In genomic region chr11:14411818-14412217, GRCh38 we compare ENCODE assay signal across 11 cellular contexts. TPM values are rescaled to one million over a fixed set of nuclear protein-coding genes. Genes with fewer than 3 reads are reported as not detected.
DNase-seq lines count a peak whose midpoint lies in the region; ATAC-seq and TF ChIP-seq lines count a peak whose summit lies in the region.
"Had no signal": no experiment of that assay in that cellular context is flagged by ENCODE, and none has a peak within 500 bp of the region (broad histone marks: within the 10 kb centered on the region; RNA-seq: fewer than 3 reads in every experiment).

No MANE protein-coding gene starts in this region.

- H3K9me3 ChIP-seq in mammary epithelial cell (replicated peaks; ENCODE audit: insufficient read depth, low read length) (no peaks in the 10 kb centered on the region), left lung (no peaks in the 10 kb centered on the region)

- peak overlapping the region; percentile 18 for H2AFZ ChIP-seq in mammary epithelial cell (ENCODE audit: low read depth, low read length)

- H3K4me3 ChIP-seq in mammary epithelial cell (replicated peaks in 1 of 3; ENCODE audit: insufficient read depth in 1 of 3, low read depth in 2 of 3, low read length in 3 of 3), result no peak overlapping the region
- no peak overlapping the region for H3K4me3 ChIP-seq in left lung

- dilution Hi-C loops in mammary epithelial cell (cut with HindIII; ENCODE audit: low sequenced_read_pairs), result no loop called here

- CTCF ChIA-PET in mammary epithelial cell (lab: Charles Lee; ENCODE audit: low non-redundant PET), result no interaction called here

- intact Hi-C loops in mammary epithelial cell (cut with micrococcal nuclease), result loop anchor here (2.0 to 10.0 kb wide), 2 partner anchors 75 to 457 kb away; no protein-coding TSS in a partner anchor
- intact Hi-C loops in left lung (cut with DNase I), result no loop called here

- H3K27me3 ChIP-seq in mammary epithelial cell (ENCODE audit: insufficient read depth, low read length), result no peaks in the 10 kb centered on the region
- H3K27me3 ChIP-seq in left lung, result no peaks in the 10 kb centered on the region

- H3K27ac ChIP-seq in mammary epithelial cell (ENCODE audit: insufficient read depth, low read depth, low read length) (peak overlapping the region; percentile 9), left lung (no peak overlapping the region)

- no peak overlapping the region for H3K9ac ChIP-seq in mammary epithelial cell (ENCODE audit: insufficient read depth, low read length)

- peak overlapping the region; percentile 28 for H3K4me2 ChIP-seq in mammary epithelial cell (ENCODE audit: insufficient read depth, low read depth, low read length)

- ATAC-seq in left lung, result peak; percentile 50
- ATAC-seq in HG03521 (IDR thresholded peaks at IDR 0.05; ENCODE audit: unreplicated experiment), result no peak
- no peak for ATAC-seq in HG03280 (IDR thresholded peaks at IDR 0.05; ENCODE audit: unreplicated experiment)
- ATAC-seq in HG03565 (IDR thresholded peaks at IDR 0.05; ENCODE audit: unreplicated experiment), result no peak

- H3K79me2 ChIP-seq in mammary epithelial cell (ENCODE audit: insufficient read depth, low read length), result no peaks in the 10 kb centered on the region

- no TSS peak for BruUV-seq in mammary epithelial cell (replicated peaks; lab: Mats Ljungman, UMichigan)

- H3K36me3 ChIP-seq in mammary epithelial cell (ENCODE audit: insufficient read depth, low read length), result no peaks in the 10 kb centered on the region
- no peaks in the 10 kb centered on the region for H3K36me3 ChIP-seq in left lung

- in situ Hi-C loops in mammary epithelial cell (cut with MboI; ENCODE audit: low sequenced_read_pairs in 2 of 2), result loop anchor here in 1 of 2 donors (10.0 kb wide), 1 partner anchor 107 kb away; no protein-coding TSS in a partner anchor

- DNase-seq in HT1080 (ENCODE audit: low read depth) (peak; percentile 52), mammary epithelial cell (peak; percentile 81), left lung (no peak), T-helper 1 cell (no peak)
- DNase-seq: activated CD4-positive, alpha-beta T cell treated with anti-CD3 and anti-CD28 coated beads, Interleukin-2, amount 50 U/mL, for 1 hour; amygdala; NCI-H2171 treated with DMSO at 0.1 percent for 48 hours; SIG-M5 had no signal

- TF ChIP-seq CTCF in mammary epithelial cell (conservative IDR thresholded peaks at IDR 0.05 in 1 of 2, IDR thresholded peaks at IDR 0.05 in 1 of 2; ENCODE audit: extremely low read depth in 1 of 2, insufficient read depth in 1 of 2, low read depth in 1 of 2, low read length in 2 of 2) (no peak), left lung (IDR thresholded peaks at IDR 0.05) (no peak)

- H4K20me1 ChIP-seq in mammary epithelial cell (ENCODE audit: insufficient read depth, low read length), result no peaks in the 10 kb centered on the region

- peaks cover 67% of the 10 kb centered on the region for H3K4me1 ChIP-seq in mammary epithelial cell (ENCODE audit: insufficient read depth, low read length)
- peaks cover 0 to 8% of the 10 kb centered on the region in 2 donors for H3K4me1 ChIP-seq in left lung

RNA-seq across cellular contexts. Expression of gene RRAS2, which starts 52.8 kb away (rescaled TPM):
- total RNA-seq in HT1080 (2014; rRNA removed; shearing (Covaris generic)), result 80.7 and 93.9 TPM in 2 replicates
- polyA plus RNA-seq in HT1080 (2015; cell fraction: cytosol; rRNA removed), result 105 and 114 TPM in 2 replicates
- 52.5 and 62.1 TPM in 2 replicates for polyA plus RNA-seq in HT1080 (2015; cell fraction: nucleus; rRNA removed)
- 100 to 1,000 TPM; 125 to 141 TPM for total RNA-seq in mammary epithelial cell
- polyA plus RNA-seq in mammary epithelial cell, result 50.0 TPM
- polyA minus RNA-seq in mammary epithelial cell, result 37.4 TPM
- 10 to 100 TPM; 44.2 to 51.4 TPM for total RNA-seq in left lung

Comparison
In these comparisons a context has a peak if more than half of its experiments do, and no peak if none do; other contexts are left out.
1. DNase-seq: peak in HT1080 (single experiment) and mammary epithelial cell (single experiment); none in left lung (0 of 2) and T-helper 1 cell (0 of 5).